ENCODE assay signal across 28 cellular contexts in the genomic region with DNA sequence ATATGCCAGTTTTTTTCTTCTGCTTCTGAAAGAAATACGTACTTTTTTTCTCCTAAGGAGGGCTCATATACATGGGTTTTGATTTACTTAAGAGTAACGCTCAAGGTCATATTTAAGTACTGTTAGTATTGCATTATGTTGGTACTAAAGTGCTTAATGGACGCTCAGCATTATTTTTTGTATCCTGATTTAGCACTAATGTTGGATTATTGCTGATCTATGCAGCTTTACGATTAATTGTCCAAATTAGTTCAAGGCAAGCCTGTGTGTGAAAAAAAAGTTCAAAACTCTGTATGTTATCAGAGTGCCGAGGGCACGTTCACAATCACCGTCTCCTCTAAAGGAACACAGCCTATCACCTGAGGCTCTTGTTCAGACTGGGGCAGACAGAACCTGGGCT.
"Had no signal": no experiment of that assay in that cellular context is flagged by ENCODE, and none has a peak within 500 bp of the region (broad histone marks: within the 10 kb centered on the region; RNA-seq: fewer than 3 reads in every experiment).

No MANE protein-coding gene starts in this region.

- H3K27ac Mint-ChIP-seq: effector memory CD8-positive, alpha-beta T cell; memory B cell; naive thymus-derived CD8-positive, alpha-beta T cell; stimulated activated naive CD8-positive, alpha-beta T cell treated with anti-CD3 and anti-CD28 coated beads, Interleukin-15, amount 100 ng/mL, for 72 hours had no signal

- H3K36me3 ChIP-seq: gastrocnemius medialis, pancreas, suprapubic skin, transverse colon, upper lobe of right lung, uterus had no signal

- H3K4me1 Mint-ChIP-seq: memory B cell; naive thymus-derived CD8-positive, alpha-beta T cell; stimulated activated naive CD8-positive, alpha-beta T cell treated with anti-CD3 and anti-CD28 coated beads, Interleukin-15, amount 100 ng/mL, for 72 hours had no signal

- H3K36me3 Mint-ChIP-seq: memory B cell; naive thymus-derived CD8-positive, alpha-beta T cell had no signal

- DNase-seq: dermis blood vessel endothelial cell; effector memory CD8-positive, alpha-beta T cell; foreskin fibroblast; gastrocnemius medialis; head of caudate nucleus; kidney; midbrain; naive thymus-derived CD8-positive, alpha-beta T cell; occipital lobe; pancreas; stimulated activated CD4-positive, alpha-beta T cell treated with anti-CD3 and anti-CD28 coated beads, Interleukin-12 subunit alpha, Interleukin-12 subunit beta, amount 100 ng/mL, for 4 hours; stimulated activated CD4-positive, alpha-beta T cell treated with anti-CD3 and anti-CD28 coated beads, Interleukin-1b, Interleukin-23, amount 100 ng/mL, for 48 hours; stimulated activated CD4-positive, alpha-beta T cell treated with anti-CD3 and anti-CD28 coated beads, Interleukin-4, amount 100 ng/mL, for 1 hour; stimulated activated CD8-positive, alpha-beta memory T cell treated with anti-CD3 and anti-CD28 coated beads, Interleukin-4, amount 100 ng/mL, for 48 hours; stimulated activated naive CD4-positive, alpha-beta T cell; stimulated activated naive CD8-positive, alpha-beta T cell treated with anti-CD3 and anti-CD28 coated beads, Interleukin-15, amount 100 ng/mL, for 72 hours; transverse colon; upper lobe of right lung; uterus had no signal

- H3K4me1 ChIP-seq: gastrocnemius medialis, pancreas, suprapubic skin, transverse colon, uterus had no signal

- H3K4me3 Mint-ChIP-seq: effector memory CD8-positive, alpha-beta T cell; memory B cell; naive thymus-derived CD8-positive, alpha-beta T cell; stimulated activated naive CD8-positive, alpha-beta T cell treated with anti-CD3 and anti-CD28 coated beads, Interleukin-15, amount 100 ng/mL, for 72 hours had no signal

- ATAC-seq: effector memory CD8-positive, alpha-beta T cell; esophagus mucosa; gastrocnemius medialis; left lobe of liver; naive thymus-derived CD8-positive, alpha-beta T cell; pancreas; sciatic nerve; stimulated activated naive CD8-positive, alpha-beta T cell treated with anti-CD3 and anti-CD28 coated beads, Interleukin-15, amount 100 ng/mL, for 72 hours; upper lobe of right lung had no signal

- H3K27me3 ChIP-seq: gastrocnemius medialis, pancreas, suprapubic skin, transverse colon, upper lobe of right lung, uterus had no signal

- H3K9me3 ChIP-seq: gastrocnemius medialis, pancreas, suprapubic skin, transverse colon, upper lobe of right lung, uterus had no signal

- FAIRE-seq: kidney, pancreas had no signal

- H3K27me3 Mint-ChIP-seq: effector memory CD8-positive, alpha-beta T cell; memory B cell; naive thymus-derived CD8-positive, alpha-beta T cell; stimulated activated naive CD8-positive, alpha-beta T cell treated with anti-CD3 and anti-CD28 coated beads, Interleukin-15, amount 100 ng/mL, for 72 hours had no signal

- H3K4me3 ChIP-seq: coronary artery, gastrocnemius medialis, lung, pancreas, smooth muscle cell, suprapubic skin, transverse colon, upper lobe of right lung, uterus had no signal

- H3K27ac ChIP-seq: coronary artery, epithelial cell of prostate, gastrocnemius medialis, pancreas, suprapubic skin, transverse colon, upper lobe of right lung, uterus had no signal
